14 cellular contexts compared by ENCODE assay signal in genomic region chr7:135974667-135975066, GRCh38. TPM values are rescaled to one million over a fixed set of nuclear protein-coding genes. Genes with fewer than 3 reads are reported as not detected.
DNase-seq lines count a peak whose midpoint lies in the region; ATAC-seq, FAIRE-seq and TF ChIP-seq lines count a peak whose summit lies in the region.
"Had no signal": no experiment of that assay in that cellular context is flagged by ENCODE, and none has a peak within 500 bp of the region (broad histone marks: within the 10 kb centered on the region; RNA-seq: fewer than 3 reads in every experiment).

No MANE protein-coding gene starts in this region.

- H3K9ac ChIP-seq in Karpas-422 (ENCODE audit: low read length) (no peak overlapping the region), astrocyte (ENCODE audit: low read length) (no peak overlapping the region)

- H3K4me2 ChIP-seq in Karpas-422 (ENCODE audit: low read depth, low read length, poor library complexity, severe bottlenecking) (peak overlapping the region; percentile 91), astrocyte (ENCODE audit: low read length) (peak overlapping the region; percentile 16)

- FAIRE-seq in astrocyte (lab: Jason Lieb, UNC) = no peak

- H3K9me3 Mint-ChIP-seq in astrocyte (ENCODE audit: unreplicated experiment) (peaks cover 2% of the 10 kb centered on the region), progenitor cell of endocrine pancreas (ENCODE audit: low read depth) (peaks cover 4% of the 10 kb centered on the region)
- H3K9me3 Mint-ChIP-seq: WTC11 had no signal

- H3K4me3 ChIP-seq in Karpas-422 (ENCODE audit: low read length) (0 out of 2 replicates have a peak overlapping the region, but pooled peaks have one; percentile 5), astrocyte (ENCODE audit: insufficient read depth, low read depth, low read length) (no peak overlapping the region), aorta (ENCODE audit: low read length in 2 of 2) (no peak overlapping the region)
- H3K4me3 ChIP-seq: right lobe of liver had no signal

- peaks cover 66% of the 10 kb centered on the region for H3K4me1 ChIP-seq in Karpas-422 (ENCODE audit: low read length)
- peaks cover 14% of the 10 kb centered on the region for H3K4me1 ChIP-seq in astrocyte (ENCODE audit: insufficient read depth, low read length)
- H3K4me1 ChIP-seq in aorta (ENCODE audit: control insufficient read depth in 1 of 2, insufficient read depth in 2 of 2, low read length in 2 of 2) = peaks cover 3 to 4% of the 10 kb centered on the region in 2 donors

- peak; percentile 29 to 36 for ATAC-seq in activated CD4-positive, CD25-positive, alpha-beta regulatory T cell treated with anti-CD3 and anti-CD28 coated beads, Interleukin-2, amount 50 U/mL, for 24 hours
- no peak for ATAC-seq in aorta (ENCODE audit: low FRiP score)
- ATAC-seq: right lobe of liver, WTC11 had no signal

- no peak for DNase-seq in activated CD4-positive, CD25-positive, alpha-beta regulatory T cell (lab: John Stamatoyannopoulos, UW)
- no peak for DNase-seq in Karpas-422
- no peak for DNase-seq in astrocyte (ENCODE audit: low read depth)
- DNase-seq in progenitor cell of endocrine pancreas (ENCODE audit: low spot score, unreplicated experiment) = no peak
- no peak for DNase-seq in aorta
- no peak for DNase-seq in hypothalamus (lab: John Stamatoyannopoulos, UW)
- no peak for DNase-seq in stimulated activated naive CD4-positive, alpha-beta T cell treated with Interleukin-2 at 50 U/mL for 16 hours (lab: John Stamatoyannopoulos, UW)
- DNase-seq: ACHN, amygdala, midbrain, NCI-H345, right lobe of liver had no signal

- H2AFZ ChIP-seq in Karpas-422 (ENCODE audit: low read length) (no peak overlapping the region), astrocyte (ENCODE audit: low read depth, low read length) (no peak overlapping the region)

- H3K4me1 Mint-ChIP-seq in astrocyte (ENCODE audit: low read depth, unreplicated experiment) (peaks cover 20% of the 10 kb centered on the region), progenitor cell of endocrine pancreas (ENCODE audit: low read depth) (peaks cover 17% of the 10 kb centered on the region)

- no peak overlapping the region for H3K27ac Mint-ChIP-seq in astrocyte (ENCODE audit: unreplicated experiment)
- no peak overlapping the region for H3K27ac Mint-ChIP-seq in progenitor cell of endocrine pancreas
- H3K27ac Mint-ChIP-seq: WTC11 had no signal

- H3K27me3 Mint-ChIP-seq in astrocyte (ENCODE audit: low read depth, unreplicated experiment) (no peaks in the 10 kb centered on the region), progenitor cell of endocrine pancreas (no peaks in the 10 kb centered on the region)

- no peak for TF ChIP-seq CTCF in astrocyte (IDR thresholded peaks at IDR 0.05; ENCODE audit: insufficient read depth, low read depth, low read length)
- no peak for TF ChIP-seq CTCF in progenitor cell of endocrine pancreas (IDR thresholded peaks at IDR 0.05; ENCODE audit: unreplicated experiment)

- intact Hi-C loops in aorta (cut with DNase I) = no loop called here

- H3K36me3 ChIP-seq in Karpas-422 (ENCODE audit: insufficient read depth, low read length) = peaks cover 44% of the 10 kb centered on the region
- H3K36me3 ChIP-seq in astrocyte (ENCODE audit: insufficient read depth, low read length) = peaks cover 3% of the 10 kb centered on the region
- H3K36me3 ChIP-seq in aorta (ENCODE audit: control insufficient read depth in 1 of 2, insufficient read depth in 2 of 2, low read length in 1 of 2) = no peaks in the 10 kb centered on the region
- H3K36me3 ChIP-seq: right lobe of liver had no signal

- no peaks in the 10 kb centered on the region for H3K9me2 ChIP-seq in Karpas-422 (replicated peaks; ENCODE audit: insufficient read depth, low read length)

- H4K20me1 ChIP-seq in Karpas-422 (ENCODE audit: insufficient read depth, low read depth, low read length) (peaks cover 37% of the 10 kb centered on the region; the same call in 1 of the 2 replicates), astrocyte (ENCODE audit: insufficient read depth, low read length) (peaks cover 57% of the 10 kb centered on the region)

- H3K9me3 ChIP-seq in Karpas-422 (ENCODE audit: low read length) (no peaks in the 10 kb centered on the region), astrocyte (ENCODE audit: insufficient read depth, low read depth, low read length) (no peaks in the 10 kb centered on the region), aorta (ENCODE audit: control insufficient read depth, low read length) (no peaks in the 10 kb centered on the region)
- H3K9me3 ChIP-seq: right lobe of liver had no signal

- H3K36me3 Mint-ChIP-seq in astrocyte (ENCODE audit: low read depth, unreplicated experiment) (no peaks in the 10 kb centered on the region), progenitor cell of endocrine pancreas (ENCODE audit: insufficient read depth) (peaks cover 7% of the 10 kb centered on the region)
- H3K36me3 Mint-ChIP-seq: WTC11 had no signal

- H3K79me2 ChIP-seq in Karpas-422 (ENCODE audit: low read length) = peaks cover 75% of the 10 kb centered on the region
- peaks cover 76% of the 10 kb centered on the region for H3K79me2 ChIP-seq in astrocyte (ENCODE audit: insufficient read depth, low read length)

- no peak overlapping the region for H3K27ac ChIP-seq in Karpas-422 (ENCODE audit: low read length)
- no peak overlapping the region for H3K27ac ChIP-seq in astrocyte (ENCODE audit: low read depth, low read length)
- H3K27ac ChIP-seq in aorta (ENCODE audit: low read depth in 1 of 2, low read length in 2 of 2) = no peak overlapping the region
- H3K27ac ChIP-seq: right lobe of liver had no signal

- WGBS in aorta, 2 donors = 58 to 61% methylated on average over 1 of the region's 1 CpG

- H3K27me3 ChIP-seq in Karpas-422 (ENCODE audit: low read length) (no peaks in the 10 kb centered on the region), astrocyte (ENCODE audit: insufficient read depth, low read length) (no peaks in the 10 kb centered on the region), aorta (ENCODE audit: control insufficient read depth in 1 of 2, insufficient read depth in 2 of 2, low read length in 1 of 2) (no peaks in the 10 kb centered on the region)
- H3K27me3 ChIP-seq: right lobe of liver had no signal

- H3K4me3 Mint-ChIP-seq in astrocyte (ENCODE audit: unreplicated experiment) (peak overlapping the region; percentile 37), progenitor cell of endocrine pancreas (ENCODE audit: low read depth) (peak overlapping the region; percentile 47)

RNA-seq across cellular contexts. Expression of gene MTPN, which starts 2.5 kb away (rescaled TPM):
- 60.5 and 140 TPM in 2 replicates for total RNA-seq in Karpas-422 (2014; rRNA removed; shearing (Covaris generic); ENCODE audit: low replicate concordance)
- total RNA-seq in astrocyte (173 and 183 TPM in 2 replicates), progenitor cell of endocrine pancreas (87.8 and 91.6 TPM in 2 replicates), aorta (10 to 100 TPM; 89.3 to 92.6 TPM)
- polyA plus RNA-seq in aorta = 10 to 100 TPM; 63.0 to 88.8 TPM
